ENCODE assay signal across 8 cellular contexts in the genomic region with DNA sequence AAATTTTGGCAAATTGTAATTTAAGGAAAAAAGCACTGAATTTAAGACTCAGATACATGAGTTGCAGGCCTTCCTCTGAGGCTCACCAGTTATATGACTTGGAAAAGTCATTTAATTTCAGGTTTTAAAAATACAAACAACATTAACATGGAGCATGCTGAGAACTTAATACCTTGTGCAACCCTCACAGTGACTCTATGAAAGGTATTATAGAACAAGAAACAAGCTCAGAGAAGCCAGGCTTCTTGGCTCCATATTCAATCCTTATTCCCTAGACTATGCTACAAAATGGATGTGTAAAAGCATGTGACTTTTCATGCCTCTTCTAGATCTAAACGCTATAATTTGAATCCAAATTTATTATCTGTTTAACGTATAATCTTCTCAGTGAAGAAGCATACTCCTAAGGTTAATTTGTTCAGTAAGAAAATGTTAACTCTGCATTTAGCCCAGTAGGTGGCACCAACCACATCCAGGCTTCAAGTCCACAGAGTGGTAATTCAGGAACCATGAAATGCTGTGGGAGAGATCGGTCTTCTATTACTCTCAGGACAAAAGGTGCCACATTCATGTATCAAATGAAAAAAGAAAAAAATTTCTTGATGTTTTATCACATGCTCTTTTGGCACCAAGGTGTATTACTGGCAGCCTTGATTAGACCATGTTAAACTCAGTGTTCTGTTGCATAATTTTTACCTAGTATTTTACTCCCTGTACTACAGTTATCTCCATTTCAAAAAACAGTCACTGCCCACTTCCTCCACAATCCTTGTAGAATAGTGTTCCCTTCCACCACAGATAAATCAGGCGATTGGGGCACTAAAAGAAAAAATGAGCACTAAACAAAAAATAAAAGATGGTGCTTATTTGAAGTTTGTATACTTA. TPM values are rescaled to one million over a fixed set of nuclear protein-coding genes. Genes with fewer than 3 reads are reported as not detected.
DNase-seq lines count a peak whose midpoint lies in the region; ATAC-seq and TF ChIP-seq lines count a peak whose summit lies in the region.

No MANE protein-coding gene starts in this region.

- DNase-seq in AG20443 (ENCODE audit: low spot score), result peak; percentile 69
- DNase-seq in NCI-H2171 treated with DMSO at 0.1 percent for 48 hours (lab: John Stamatoyannopoulos, UW), result peak; percentile 81
- peak; percentile 78 for DNase-seq in epithelial cell of esophagus (ENCODE audit: low read depth)
- peak; percentile 52 for DNase-seq in mucosa of gallbladder (ENCODE audit: low spot score)
- DNase-seq in ureter (ENCODE audit: low spot score), result peak; percentile 44

- TF ChIP-seq CTCF in WI38 (IDR thresholded peaks at IDR 0.05; ENCODE audit: low read depth, low read length) (peak; percentile 34), epithelial cell of esophagus (IDR thresholded peaks at IDR 0.05; ENCODE audit: insufficient read depth, low read depth, low read length, missing control alignments) (peak; percentile 86)

- peak; percentile 86 for ATAC-seq in GM18502 (IDR thresholded peaks at IDR 0.05; ENCODE audit: poor library complexity, unreplicated experiment)
- ATAC-seq in HG02973 (IDR thresholded peaks at IDR 0.05; ENCODE audit: unreplicated experiment), result peak; percentile 70

- no peak overlapping the region for H3K4me3 ChIP-seq in WI38 (ENCODE audit: low read depth, low read length)
- H3K4me3 ChIP-seq in epithelial cell of esophagus (ENCODE audit: low read length), result no peak overlapping the region

RNA-seq across cellular contexts. Expression of a gene that starts 9.3 kb away (rescaled TPM):
- not detected for total RNA-seq in mucosa of gallbladder
- total RNA-seq in ureter, result not detected

RNA-seq across cellular contexts. Expression of a gene that starts 12.5 kb away (rescaled TPM):
- total RNA-seq in mucosa of gallbladder (41.8 TPM), ureter (47.5 TPM)
